ENCODE assay signal across 22 cellular contexts in the genomic region with DNA sequence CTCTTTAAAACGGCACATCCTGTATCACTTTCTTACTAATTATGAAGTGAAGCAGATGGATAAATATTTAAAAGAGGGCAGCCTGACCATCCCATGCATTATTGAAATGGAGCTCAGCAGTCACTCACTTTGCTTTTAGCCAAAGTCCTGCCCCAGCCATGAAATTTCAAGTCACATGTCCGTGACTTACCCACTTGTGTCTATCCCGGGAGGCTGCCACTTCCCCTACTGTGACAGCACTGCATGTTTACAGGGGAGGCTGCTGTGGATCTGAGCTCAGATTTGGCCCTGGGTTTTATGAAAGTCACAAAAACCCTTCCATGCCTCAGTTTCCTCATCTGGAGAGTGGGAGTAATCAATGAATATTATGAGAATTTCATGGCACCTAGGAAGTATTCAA. TPM values are rescaled to one million over a fixed set of nuclear protein-coding genes. Genes with fewer than 3 reads are reported as not detected.
DNase-seq lines count a peak whose midpoint lies in the region; ATAC-seq, FAIRE-seq and TF ChIP-seq lines count a peak whose summit lies in the region.
"Had no signal": no experiment of that assay in that cellular context is flagged by ENCODE, and none has a peak within 500 bp of the region (broad histone marks: within the 10 kb centered on the region; RNA-seq: fewer than 3 reads in every experiment).

No MANE protein-coding gene starts in this region.

- in situ Hi-C loops in GM13976 (cut with MboI; ENCODE audit: low sequenced_read_pairs, unreplicated experiment), result loop anchor here (10.0 kb wide), 1 partner anchor 354 kb away; the partner anchor contains the start of gene CHSY1

- H2BK15ac ChIP-seq in H9 (ENCODE audit: low read depth, low read length), result no peak overlapping the region

- no peak overlapping the region for H2AK5ac ChIP-seq in H9 (ENCODE audit: insufficient read length, low read length)

- H4K5ac ChIP-seq in H9 (ENCODE audit: insufficient read length, low read depth, low read length), result no peak overlapping the region

- H3K23me2 ChIP-seq in H9 (ENCODE audit: insufficient read length, low read depth, low read length, poor library complexity, severe bottlenecking), result no peaks in the 10 kb centered on the region

- H4K91ac ChIP-seq in H9 (ENCODE audit: insufficient read length, low read depth, low read length), result no peak overlapping the region

- no peak overlapping the region for H3K56ac ChIP-seq in H9 (ENCODE audit: insufficient read length, low read depth, low read length)

- H3K36me3 Mint-ChIP-seq in H9 (ENCODE audit: insufficient read depth in 1 of 3, low read depth in 3 of 3) (peaks cover 0 to 34% (median 4%) of the 10 kb centered on the region in 3 experiments; a peak in 3 of 7 replicates), Calu3 (ENCODE audit: insufficient read depth, unreplicated experiment) (peaks cover 100% of the 10 kb centered on the region)
- H3K36me3 Mint-ChIP-seq: brain, natural killer cell had no signal

- no peak overlapping the region for H3K18ac ChIP-seq in H9 (ENCODE audit: insufficient read length, low read depth, low read length)

- no peak overlapping the region for H3K4me3 ChIP-seq in heart right ventricle
- no peak overlapping the region for H3K4me3 ChIP-seq in fibroblast of lung (replicated peaks in 1 of 4; ENCODE audit: control extremely low read depth in 1 of 4, insufficient read depth in 1 of 4, low read depth in 3 of 4, low read length in 4 of 4)
- H3K4me3 ChIP-seq in pancreas, result no peak overlapping the region
- H3K4me3 ChIP-seq: A549 had no signal

- no peak overlapping the region for H2BK12ac ChIP-seq in H9 (ENCODE audit: insufficient read length, low read depth, low read length)

- H3K79me1 ChIP-seq in H9 (ENCODE audit: insufficient read depth, low read depth, low read length, poor library complexity, severe bottlenecking), result no peaks in the 10 kb centered on the region

- intact Hi-C loops in heart right ventricle (cut with DNase I) (no loop called here), left cardiac atrium (cut with DNase I) (no loop called here), pancreas (cut with DNase I) (no loop called here), Calu3 (cut with micrococcal nuclease; ENCODE audit: unreplicated experiment) (no loop called here)

- H2BK120ac ChIP-seq in H9 (ENCODE audit: low read depth, low read length, poor library complexity, severe bottlenecking), result no peak overlapping the region

- WGBS in heart right ventricle, 2 donors, result 51 to 70% methylated on average over 3 of the region's 3 CpGs
- WGBS in pancreas, 2 donors, result 72% methylated on average over 3 of the region's 3 CpGs
- no CpG with 5 or more reads among the region's 3 CpGs for WGBS in H9 (ENCODE audit: extremely low coverage, insufficient read length, low lambda C conversion rate)

- H3K27me3 ChIP-seq in heart right ventricle (peaks cover 0 to 9% (median 0%) of the 10 kb centered on the region in 7 donors), fibroblast of lung (ENCODE audit: control insufficient read depth, insufficient read depth, low read length) (no peaks in the 10 kb centered on the region), pancreas (no peaks in the 10 kb centered on the region), H9 (ENCODE audit: insufficient read depth, low read length) (no peaks in the 10 kb centered on the region)

- TF ChIP-seq CTCF in heart right ventricle (IDR thresholded peaks at IDR 0.05) (no peak), fibroblast of lung (conservative IDR thresholded peaks at IDR 0.05 in 1 of 2, IDR thresholded peaks at IDR 0.05 in 1 of 2; ENCODE audit: low read depth in 1 of 2, low read length in 2 of 2) (no peak), pancreas (IDR thresholded peaks at IDR 0.05) (no peak), GM13976 (IDR thresholded peaks at IDR 0.05; ENCODE audit: borderline replicate concordance, control extremely low read depth, extremely low read depth, insufficient read depth, missing control alignments) (no peak), H9 (conservative IDR thresholded peaks at IDR 0.05) (no peak), Calu3 (IDR thresholded peaks at IDR 0.05; ENCODE audit: unreplicated experiment) (no peak)

- no peak overlapping the region for H4K8ac ChIP-seq in H9 (replicated peaks; ENCODE audit: insufficient read length, low read depth, low read length)

- H3K4me1 ChIP-seq in heart right ventricle, result peaks cover 0 to 51% (median 40%) of the 10 kb centered on the region in 9 donors
- peaks cover 5% of the 10 kb centered on the region for H3K4me1 ChIP-seq in fibroblast of lung (ENCODE audit: control insufficient read depth, extremely low read depth, insufficient read depth, low read length)
- peaks cover 18 to 33% (median 32%) of the 10 kb centered on the region in 3 donors for H3K4me1 ChIP-seq in pancreas
- H3K4me1 ChIP-seq in H9 (ENCODE audit: insufficient read depth, low read length), result no peaks in the 10 kb centered on the region
- H3K4me1 ChIP-seq: A549 had no signal

- H3K4me3 Mint-ChIP-seq in H9, result no peak overlapping the region
- H3K4me3 Mint-ChIP-seq in Calu3 (ENCODE audit: low read depth, unreplicated experiment), result no peak overlapping the region
- H3K4me3 Mint-ChIP-seq: natural killer cell had no signal

- no peak overlapping the region for H2BK20ac ChIP-seq in H9 (ENCODE audit: low read depth, low read length, poor library complexity, severe bottlenecking)

- H3K4me2 ChIP-seq in fibroblast of lung (ENCODE audit: extremely low read depth, insufficient read depth, low read length) (no peak overlapping the region), H9 (ENCODE audit: insufficient read depth, insufficient read length, low read length) (no peak overlapping the region)
- H3K4me2 ChIP-seq: A549 had no signal

- no peak overlapping the region for H3K14ac ChIP-seq in H9 (ENCODE audit: insufficient read depth, low read length)

- H2BK5ac ChIP-seq in H9 (ENCODE audit: insufficient read length, low read length), result no peak overlapping the region

- H3K9me3 Mint-ChIP-seq in H9, result no peaks in the 10 kb centered on the region
- H3K9me3 Mint-ChIP-seq in Calu3 (ENCODE audit: low read depth, unreplicated experiment), result no peaks in the 10 kb centered on the region
- H3K9me3 Mint-ChIP-seq: natural killer cell had no signal

- H3K27me3 Mint-ChIP-seq in H9 (ENCODE audit: low read depth), result no peaks in the 10 kb centered on the region; the same call in 1 of the 2 replicates
- no peaks in the 10 kb centered on the region for H3K27me3 Mint-ChIP-seq in Calu3 (ENCODE audit: unreplicated experiment)

- no peak for DNase-seq in heart right ventricle
- DNase-seq in left cardiac atrium, result no peak
- DNase-seq in fibroblast of lung (ENCODE audit: low read depth in 2 of 2), result no peak
- DNase-seq in pancreas, result no peak
- no peak for DNase-seq in GM13976 (ENCODE audit: low spot score)
- no peak for DNase-seq in HuH-7.5 (ENCODE audit: low spot score)
- no peak for DNase-seq in H9
- DNase-seq in Calu3, result no peak
- DNase-seq: activated CD8-positive, alpha-beta memory T cell treated with anti-CD3 and anti-CD28 coated beads, Interleukin-2, amount 50 U/mL, for 48 hours; cortex of kidney; islet precursor cell; natural killer cell; NCI-H1417 treated with DMSO at 0.1 percent for 48 hours; NCI-H526 treated with DMSO at 0.1 percent for 48 hours; SHP77 treated with DMSO at 0.1 percent for 48 hours had no signal

- H3K23ac ChIP-seq in H9 (ENCODE audit: insufficient read length, low read depth, low read length), result no peak overlapping the region

- H3K27ac Mint-ChIP-seq in H9 (no peak overlapping the region), Calu3 (ENCODE audit: unreplicated experiment) (no peak overlapping the region)
- H3K27ac Mint-ChIP-seq: natural killer cell, progenitor cell of endocrine pancreas had no signal

- no peak for FAIRE-seq in pancreas (lab: Jason Lieb, UNC)
- FAIRE-seq: A549, G401.6 had no signal

- H3K9me3 ChIP-seq in heart right ventricle (peaks cover 0 to 5% (median 0%) of the 10 kb centered on the region in 11 donors), fibroblast of lung (ENCODE audit: control insufficient read depth, insufficient read depth, low read depth, low read length) (no peaks in the 10 kb centered on the region), pancreas (no peaks in the 10 kb centered on the region), H9 (ENCODE audit: control insufficient read depth, low read depth, low read length) (no peaks in the 10 kb centered on the region)
- H3K9me3 ChIP-seq: A549, upper lobe of left lung had no signal

- H3K4me1 Mint-ChIP-seq in H9 (peaks cover 7 to 17% of the 10 kb centered on the region in 2 experiments), Calu3 (ENCODE audit: low read depth, unreplicated experiment) (peaks cover 26% of the 10 kb centered on the region)
- H3K4me1 Mint-ChIP-seq: natural killer cell had no signal

- no peak overlapping the region for H3K4ac ChIP-seq in H9 (ENCODE audit: low read depth, low read length)

- no peak overlapping the region for H3T11ph ChIP-seq in H9 (ENCODE audit: low read length)

- H2AFZ ChIP-seq in fibroblast of lung (ENCODE audit: low read length) (no peak overlapping the region), H9 (ENCODE audit: low read length) (no peak overlapping the region)

- H4K20me1 ChIP-seq in fibroblast of lung (ENCODE audit: control insufficient read depth, extremely low read depth, insufficient read depth, low read length), result no peaks in the 10 kb centered on the region
- no peaks in the 10 kb centered on the region for H4K20me1 ChIP-seq in H9 (ENCODE audit: control insufficient read depth, insufficient read depth, insufficient read length)

- no peaks in the 10 kb centered on the region for H3K79me2 ChIP-seq in fibroblast of lung (ENCODE audit: control insufficient read depth, insufficient read depth, low read length)
- H3K79me2 ChIP-seq in H9 (ENCODE audit: insufficient read depth, low read length), result no peaks in the 10 kb centered on the region

- CTCF ChIA-PET in Calu3 (lab: Charles Lee), result no interaction called here

- H3K36me3 ChIP-seq in heart right ventricle (peaks cover 0 to 17% (median 0%) of the 10 kb centered on the region in 9 donors), fibroblast of lung (ENCODE audit: control insufficient read depth, insufficient read depth, low read length) (no peaks in the 10 kb centered on the region), pancreas (no peaks in the 10 kb centered on the region)
- H3K36me3 ChIP-seq: upper lobe of left lung had no signal

- H3K9ac ChIP-seq in fibroblast of lung (ENCODE audit: insufficient read depth, low read length) (no peak overlapping the region), H9 (ENCODE audit: extremely low read depth, insufficient read length, low read length) (no peak overlapping the region)

- H3K27ac ChIP-seq in heart right ventricle (peak overlapping the region in 7 of 10 donors; percentile 65 to 90 (median 83)), fibroblast of lung (ENCODE audit: insufficient read depth, low read length) (peak overlapping the region; percentile 76), pancreas (peak overlapping the region; percentile 95 to 97 (median 96)), H9 (ENCODE audit: insufficient read length, low read depth, low read length) (no peak overlapping the region)
- H3K27ac ChIP-seq: A549 had no signal

- no TSS peak for BruUV-seq in Calu3 (replicated peaks; lab: Mats Ljungman, UMichigan)

- ATAC-seq in heart right ventricle, result no peak
- ATAC-seq in left cardiac atrium, result no peak
- ATAC-seq in pancreas, result no peak
- ATAC-seq: A549, natural killer cell had no signal

RNA-seq across cellular contexts. Expression of gene LRRK1, which starts 17.9 kb away (rescaled TPM):
- total RNA-seq in heart right ventricle (1 to 10 TPM; 1.5 to 8.1 (median 2.0) TPM), left cardiac atrium (1 to 10 TPM; 5.2 to 9.1 TPM), fibroblast of lung (8.7 and 12.2 TPM in 2 replicates), pancreas (10 to 100 TPM in 5 of 6 donors, 1 to 10 TPM in 1; 8.3 to 19.4 (median 11.7) TPM), H9 (2021) (3.2 and 4.0 TPM in 2 replicates), Calu3 (2022) (20.1 and 21.3 TPM in 2 replicates)
- polyA plus RNA-seq in heart right ventricle (1 to 10 TPM; 1.8 to 1.9 TPM), fibroblast of lung (3.8 and 6.6 TPM in 2 replicates), pancreas (10 to 100 TPM in 1 of 2 donors, 1 to 10 TPM in 1; 4.3 to 10.6 TPM)
- polyA plus RNA-seq in fibroblast of lung (2012), result 6.0 and 9.1 TPM in 2 replicates
- 15.3 and 25.1 TPM in 2 replicates for polyA minus RNA-seq in fibroblast of lung (ENCODE audit: low replicate concordance)

RNA-seq across cellular contexts. Expression of gene ALDH1A3, which starts 21.7 kb away (rescaled TPM):
- total RNA-seq in heart right ventricle (10 to 100 TPM in 1 of 10 donors, 1 to 10 TPM in 8, under 1 TPM in 1; 0.96 to 24.9 (median 2.3) TPM), left cardiac atrium (10 to 100 TPM in 1 of 2 donors, 1 to 10 TPM in 1; 3.4 to 13.7 TPM), fibroblast of lung (32.5 and 73.7 TPM in 2 replicates), pancreas (10 to 100 TPM in 2 of 6 donors, 1 to 10 TPM in 4; 6.7 to 16.3 (median 8.4) TPM), H9 (2021) (9.2 and 10.0 TPM in 2 replicates), Calu3 (2022) (666 and 983 TPM in 2 replicates)
- polyA plus RNA-seq in heart right ventricle (1 to 10 TPM; 2.1 to 4.9 TPM), fibroblast of lung (4.2 and 9.8 TPM in 2 replicates), pancreas (10 to 100 TPM in 1 of 2 donors, 1 to 10 TPM in 1; 9.0 to 12.7 TPM)
- polyA plus RNA-seq in fibroblast of lung (2012), result 5.4 and 9.5 TPM in 2 replicates
- 6.0 and 12.2 TPM in 2 replicates for polyA minus RNA-seq in fibroblast of lung (ENCODE audit: low replicate concordance)
- total RNA-seq: natural killer cell; OCI-LY7; T-helper 1 cell treated with Interleukin-12 subunit alpha and Interleukin-12 subunit beta and Interleukin-4 antibody, amounts not matched to agents 30 ng/mL and 1 ng/mL, for 36 hours had no signal
